27 cellular contexts compared by ENCODE assay signal in genomic region chr4:8850830-8851188, GRCh38. TPM values are rescaled to one million over a fixed set of nuclear protein-coding genes. Genes with fewer than 3 reads are reported as not detected.
DNase-seq lines count a peak whose midpoint lies in the region; ATAC-seq, FAIRE-seq and TF ChIP-seq lines count a peak whose summit lies in the region.
"Had no signal": no experiment of that assay in that cellular context is flagged by ENCODE, and none has a peak within 500 bp of the region (broad histone marks: within the 10 kb centered on the region; RNA-seq: fewer than 3 reads in every experiment).

No MANE protein-coding gene starts in this region.

- H3K9me3 ChIP-seq in left ventricle myocardium inferior (replicated peaks): peaks cover 14% of the 10 kb centered on the region
- no peaks in the 10 kb centered on the region for H3K9me3 ChIP-seq in H1 (ENCODE audit: insufficient read depth in 2 of 2, low read depth in 1 of 2, low read length in 1 of 2)
- no peaks in the 10 kb centered on the region for H3K9me3 ChIP-seq in lower lobe of right lung
- H3K9me3 ChIP-seq: BE2C had no signal

- no peak overlapping the region for H2BK15ac ChIP-seq in H1 (ENCODE audit: low read length)

- TF ChIP-seq CTCF in left ventricle myocardium inferior (IDR thresholded peaks at IDR 0.05; ENCODE audit: borderline replicate concordance) (no peak), H1 (IDR thresholded peaks at IDR 0.05; ENCODE audit: control extremely low read depth in 1 of 3, insufficient read depth in 1 of 3, low read depth in 1 of 3, low read length in 3 of 3) (no peak), lower lobe of right lung (IDR thresholded peaks at IDR 0.05) (no peak)

- no peak overlapping the region for H2AFZ ChIP-seq in H1 (ENCODE audit: low read length)
- H2AFZ ChIP-seq: GM23248 had no signal

- WGBS in H1 (ENCODE audit: extremely low coverage in 1 of 2, insufficient coverage in 1 of 2, insufficient read length in 1 of 2, insufficient replicate concordance in 2 of 2, low coverage in 1 of 2, low lambda C conversion rate in 2 of 2, missing lambda C conversion rate in 1 of 2), 2 experiments: 89% methylated on average over 7 of the region's 8 CpGs; no CpG with 5 or more reads in 1 of the 2 experiments

- H3K36me3 ChIP-seq in left ventricle myocardium inferior (peaks cover 4% of the 10 kb centered on the region), H1 (ENCODE audit: control insufficient read depth in 2 of 4, insufficient read depth in 4 of 4, low read length in 3 of 4) (no peaks in the 10 kb centered on the region), lower lobe of right lung (no peaks in the 10 kb centered on the region)
- H3K36me3 ChIP-seq: BE2C had no signal

- H2BK120ac ChIP-seq in H1 (replicated peaks; ENCODE audit: low read depth, low read length): no peak overlapping the region

- ATAC-seq in left cardiac atrium (no peak), lower lobe of right lung (no peak), GM19395 (IDR thresholded peaks at IDR 0.05; ENCODE audit: unreplicated experiment) (no peak), HG02852 (IDR thresholded peaks at IDR 0.05; ENCODE audit: unreplicated experiment) (no peak)
- ATAC-seq: GM12878, HCT116, HepG2 had no signal

- FAIRE-seq in H1 (lab: Jason Lieb, UNC): no peak
- FAIRE-seq: A204.1, GM12878, H54, HepG2 had no signal

- 0 out of 2 replicates have a peak overlapping the region, but pooled peaks have one; percentile 39 for H2BK12ac ChIP-seq in H1 (ENCODE audit: low read depth, low read length)

- H3K4me2 ChIP-seq in H1 (ENCODE audit: insufficient read depth in 1 of 2, low read depth in 2 of 2, low read length in 2 of 2): no peak overlapping the region

- no peak for TF ChIP-seq POLR2A in H1 (IDR thresholded peaks at IDR 0.05; ENCODE audit: control extremely low read depth in 1 of 2, low read depth in 2 of 2, low read length in 2 of 2)

- no peak overlapping the region for H3K4ac ChIP-seq in H1 (replicated peaks; ENCODE audit: insufficient read length, low read depth, low read length)

- no peaks in the 10 kb centered on the region for H3K79me1 ChIP-seq in H1 (ENCODE audit: low read depth, low read length)

- H3K56ac ChIP-seq in H1 (replicated peaks; ENCODE audit: insufficient read length, low read depth, low read length): no peak overlapping the region

- POLR2A ChIA-PET in H1 (lab: Charles Lee; ENCODE audit: partially characterized antibody): no interaction called here

- peaks cover 3 to 5% of the 10 kb centered on the region in 2 experiments for H4K20me1 ChIP-seq in H1 (replicated peaks in 1 of 2; ENCODE audit: control insufficient read depth in 1 of 2, insufficient read depth in 2 of 2, low read length in 2 of 2)

- H3K27ac ChIP-seq in left ventricle myocardium inferior (replicated peaks) (no peak overlapping the region), H1 (ENCODE audit: low read depth, low read length) (no peak overlapping the region), lower lobe of right lung (no peak overlapping the region)
- H3K27ac ChIP-seq: GM23248 had no signal

- H3K4me1 ChIP-seq in left ventricle myocardium inferior: no peaks in the 10 kb centered on the region
- H3K4me1 ChIP-seq in H1 (replicated peaks in 1 of 4; ENCODE audit: control insufficient read depth in 3 of 4, insufficient read depth in 4 of 4, low read length in 3 of 4): peaks cover 0 to 15% (median 7%) of the 10 kb centered on the region in 4 experiments; a peak in 6 of 7 replicates
- no peaks in the 10 kb centered on the region for H3K4me1 ChIP-seq in lower lobe of right lung

- no peak overlapping the region for H4K8ac ChIP-seq in H1 (ENCODE audit: extremely low read depth, insufficient read depth, low read length)

- no peak overlapping the region for H2BK5ac ChIP-seq in H1 (ENCODE audit: low read depth, low read length)

- H3K79me2 ChIP-seq in H1 (ENCODE audit: control insufficient read depth in 1 of 2, insufficient read depth in 2 of 2, low read length in 2 of 2): no peaks in the 10 kb centered on the region

- no peak overlapping the region for H2BK20ac ChIP-seq in H1 (ENCODE audit: low read length)

- H4K91ac ChIP-seq in H1 (replicated peaks; ENCODE audit: insufficient read length, low read length): no peak overlapping the region

- H3K14ac ChIP-seq in H1 (ENCODE audit: insufficient read length): no peak overlapping the region

- H2AK5ac ChIP-seq in H1 (ENCODE audit: low read depth, low read length): no peak overlapping the region

- H3K18ac ChIP-seq in H1 (ENCODE audit: extremely low read depth, low read length): no peak overlapping the region

- H4K5ac ChIP-seq in H1 (ENCODE audit: insufficient read length, low read depth, low read length): no peak overlapping the region

- intact Hi-C loops in left cardiac atrium (cut with DNase I): no loop called here
- intact Hi-C loops in left ventricle myocardium inferior (cut with micrococcal nuclease): no loop called here
- intact Hi-C loops in lower lobe of right lung (cut with DNase I): no loop called here

- peaks cover 99% of the 10 kb centered on the region for H3K27me3 ChIP-seq in left ventricle myocardium inferior (ENCODE audit: low read depth)
- H3K27me3 ChIP-seq in H1 (replicated peaks in 1 of 4; ENCODE audit: control insufficient read depth in 3 of 4, extremely low read depth in 1 of 4, insufficient read depth in 3 of 4, low read length in 3 of 4): peaks cover 17 to 29% (median 25%) of the 10 kb centered on the region in 4 experiments
- H3K27me3 ChIP-seq in lower lobe of right lung (ENCODE audit: low read depth): peaks cover 66% of the 10 kb centered on the region
- H3K27me3 ChIP-seq: BE2C had no signal

- H3K23ac ChIP-seq in H1 (ENCODE audit: insufficient read length): no peak overlapping the region

- no peak overlapping the region for H3K9ac ChIP-seq in H1 (replicated peaks in 1 of 4; ENCODE audit: extremely low read depth in 1 of 4, low read depth in 3 of 4, low read length in 3 of 4)
- H3K9ac ChIP-seq: GM23248 had no signal

- no peak for TF ChIP-seq EP300 in H1 (IDR thresholded peaks at IDR 0.05; ENCODE audit: borderline replicate concordance in 1 of 2, low read depth in 2 of 2, low read length in 2 of 2)

- CTCF ChIA-PET in H1 (lab: Charles Lee; ENCODE audit: partially characterized antibody): no interaction called here

- H3K23me2 ChIP-seq in H1 (ENCODE audit: low read depth, low read length): no peaks in the 10 kb centered on the region

- no peak for TF ChIP-seq RAD21 in H1 (IDR thresholded peaks at IDR 0.05 in 1 of 2, conservative IDR thresholded peaks at IDR 0.05 in 1 of 2; ENCODE audit: low read depth in 2 of 2, low read length in 2 of 2)

- DNase-seq in left cardiac atrium: peak; percentile 8
- no peak for DNase-seq in left ventricle myocardium inferior
- DNase-seq in H1 (ENCODE audit: low read depth in 1 of 2, low spot score in 2 of 2): peak in 1 of 2 experiments; percentile 39
- DNase-seq in lower lobe of right lung: peak; percentile 14
- DNase-seq in retina: peak; percentile 9
- DNase-seq in stimulated activated CD4-positive, alpha-beta T cell treated with anti-CD3 and anti-CD28 coated beads, Interleukin-12 subunit alpha, Interleukin-12 subunit beta, amount 100 ng/mL, for 4 hours: no peak
- DNase-seq: ACHN; BE2C; C1 segment of cervical spinal cord; CD4-positive, CD25-positive, alpha-beta regulatory T cell; COR-L47; DMS 273 treated with DMSO at 0.1 percent for 48 hours; DMS53; DND-41; EL; GM23248; HFFc6 had no signal

- H3K4me3 ChIP-seq in left ventricle myocardium inferior (no peak overlapping the region), H1 (ENCODE audit: extremely low read depth in 1 of 4, insufficient read depth in 2 of 4, low read depth in 3 of 4, low read length in 4 of 4) (no peak overlapping the region), lower lobe of right lung (no peak overlapping the region)
- H3K4me3 ChIP-seq: GM12878, GM23248 had no signal

TF ChIP-seq in H1, 55 proteins besides CTCF, POLR2A, EP300 and RAD21:
- no peak for TF ChIP-seq EGR1 (IDR thresholded peaks at IDR 0.05; ENCODE audit: borderline replicate concordance, low read depth, low read length)

RNA-seq across cellular contexts. Expression of gene HMX1, which starts 20.8 kb away (rescaled TPM):
- total RNA-seq in left cardiac atrium: not detected
- not detected for total RNA-seq in left ventricle myocardium inferior
- 0.26 and 0.34 TPM in 2 replicates for total RNA-seq in H1 (2021; fragmentation: NEBNext Ultra II Directional; extraction: Animal tissue kit (Norgen Biotek cat#: 25700))
- 0.08 TPM in 1 of 2 replicates, not detected in the other for polyA plus RNA-seq in H1 (2011; rRNA removed)
- polyA plus RNA-seq in H1 (2011; cell fraction: cytosol; rRNA removed): 0.10 TPM
- 0.07 TPM for polyA plus RNA-seq in H1 (2011; cell fraction: nucleus; rRNA removed)
- not detected in 4 replicates for polyA plus RNA-seq in H1 (2012, experiment 1 of 2)
- not detected for polyA plus RNA-seq in H1 (2012, experiment 2 of 2)
- polyA plus RNA-seq in H1 (2013, experiment 1 of 2): 0.18 TPM
- polyA plus RNA-seq in H1 (2013, experiment 2 of 2): 0.06 TPM
- not detected in 2 replicates for polyA minus RNA-seq in H1 (2011; rRNA and poly(A)+ RNA removed)
- polyA minus RNA-seq in H1 (2011; cell fraction: cytosol; rRNA and poly(A)+ RNA removed): not detected
- polyA minus RNA-seq in H1 (2011; cell fraction: nucleus; rRNA and poly(A)+ RNA removed): not detected
- not detected for total RNA-seq in lower lobe of right lung
- total RNA-seq: CD4-positive, CD25-positive, alpha-beta regulatory T cell; CD8-positive, alpha-beta memory T cell; G401; GM12878; GM23248; HepG2; HFFc6 had no signal
- polyA plus RNA-seq: CD4-positive, CD25-positive, alpha-beta regulatory T cell; CD8-positive, alpha-beta memory T cell; GM12878; GM23248; HepG2; IgD-negative memory B cell had no signal

Comparison
In these comparisons a context has a peak if more than half of its experiments do, and no peak if none do; other contexts are left out.
1. DNase-seq: peak in left cardiac atrium (single experiment), lower lobe of right lung (single experiment) and retina (single experiment); none in left ventricle myocardium inferior (single experiment) and stimulated activated CD4-positive, alpha-beta T cell treated with anti-CD3 and anti-CD28 coated beads, Interleukin-12 subunit alpha, Interleukin-12 subunit beta, amount 100 ng/mL, for 4 hours (single experiment).